1 cellular context compared by ENCODE assay signal in the genomic region with DNA sequence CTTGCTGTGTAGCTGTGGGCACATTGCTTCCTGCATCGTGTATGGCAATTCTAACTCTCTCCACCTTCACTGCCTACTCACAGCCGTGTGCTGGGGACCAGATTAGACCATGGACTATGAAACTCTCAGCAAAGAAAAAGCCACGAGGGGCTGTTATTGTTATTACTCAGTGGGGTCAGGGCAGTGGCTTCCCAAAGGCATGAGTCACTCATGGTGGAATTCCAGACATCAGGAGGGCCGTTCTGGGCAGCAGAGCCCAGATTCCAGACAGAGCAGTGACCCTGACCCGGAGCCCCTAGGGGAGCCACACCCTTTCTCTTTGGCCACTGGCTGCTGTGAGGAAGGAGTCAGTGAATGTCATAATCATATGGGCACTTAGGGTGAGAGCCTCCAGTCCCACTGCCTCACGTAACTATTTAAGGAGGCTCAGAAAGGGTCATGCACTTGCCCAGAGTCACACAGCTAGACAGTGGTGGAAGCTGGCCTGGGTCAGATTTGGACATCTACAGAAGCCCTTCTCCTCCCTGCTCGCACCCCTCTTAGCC.
TF ChIP-seq lines count a peak whose summit lies in the region.

No MANE protein-coding gene starts in this region.

TF ChIP-seq in SK-N-SH, 30 proteins besides CTCF, POLR2A, EP300 and RAD21 (continued from another document):
- TF ChIP-seq, protein P1, sequence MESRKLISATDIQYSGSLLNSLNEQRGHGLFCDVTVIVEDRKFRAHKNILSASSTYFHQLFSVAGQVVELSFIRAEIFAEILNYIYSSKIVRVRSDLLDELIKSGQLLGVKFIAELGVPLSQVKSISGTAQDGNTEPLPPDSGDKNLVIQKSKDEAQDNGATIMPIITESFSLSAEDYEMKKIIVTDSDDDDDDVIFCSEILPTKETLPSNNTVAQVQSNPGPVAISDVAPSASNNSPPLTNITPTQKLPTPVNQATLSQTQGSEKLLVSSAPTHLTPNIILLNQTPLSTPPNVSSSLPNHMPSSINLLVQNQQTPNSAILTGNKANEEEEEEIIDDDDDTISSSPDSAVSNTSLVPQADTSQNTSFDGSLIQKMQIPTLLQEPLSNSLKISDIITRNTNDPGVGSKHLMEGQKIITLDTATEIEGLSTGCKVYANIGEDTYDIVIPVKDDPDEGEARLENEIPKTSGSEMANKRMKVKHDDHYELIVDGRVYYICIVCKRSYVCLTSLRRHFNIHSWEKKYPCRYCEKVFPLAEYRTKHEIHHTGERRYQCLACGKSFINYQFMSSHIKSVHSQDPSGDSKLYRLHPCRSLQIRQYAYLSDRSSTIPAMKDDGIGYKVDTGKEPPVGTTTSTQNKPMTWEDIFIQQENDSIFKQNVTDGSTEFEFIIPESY (IDR thresholded peaks at IDR 0.05; ENCODE audit: borderline replicate concordance, low read depth): peak; percentile 71; the same call in 1 of the 2 replicates
- TF ChIP-seq GATA2 (CRISPR knock-in tag; IDR thresholded peaks at IDR 0.05): no peak
- 0 out of 2 replicates have a peak, but pooled peaks have one; percentile 20 for TF ChIP-seq FOXM1 (IDR thresholded peaks at IDR 0.05; ENCODE audit: low read depth)
- peak; percentile 89 for TF ChIP-seq NFIC (IDR thresholded peaks at IDR 0.05; ENCODE audit: borderline replicate concordance)
- no peak for TF ChIP-seq RCOR1 (IDR thresholded peaks at IDR 0.05; ENCODE audit: low read length)
- TF ChIP-seq SIN3A (IDR thresholded peaks at IDR 0.05; ENCODE audit: borderline replicate concordance, low read depth, low read length): no peak
- TF ChIP-seq ELF1 (IDR thresholded peaks at IDR 0.05): 0 out of 2 replicates have a peak, but pooled peaks have one; percentile 25
- peak; percentile 96 for TF ChIP-seq FOSL2 (IDR thresholded peaks at IDR 0.05; ENCODE audit: borderline replicate concordance, low read depth)
- TF ChIP-seq NRF1 (IDR thresholded peaks at IDR 0.05; ENCODE audit: low read depth, low read length): no peak
- TF ChIP-seq EZH2phosphoT487 (IDR thresholded peaks at IDR 0.05; ENCODE audit: borderline replicate concordance, low read depth): no peak
- TF ChIP-seq TAF1 (IDR thresholded peaks at IDR 0.05; ENCODE audit: borderline replicate concordance, low read depth, low read length): no peak
- TF ChIP-seq TEAD4 (IDR thresholded peaks at IDR 0.05; ENCODE audit: borderline replicate concordance, insufficient read depth): peak; percentile 97
- peak; percentile 93 for TF ChIP-seq TCF12 (IDR thresholded peaks at IDR 0.05)
- TF ChIP-seq, protein P2, sequence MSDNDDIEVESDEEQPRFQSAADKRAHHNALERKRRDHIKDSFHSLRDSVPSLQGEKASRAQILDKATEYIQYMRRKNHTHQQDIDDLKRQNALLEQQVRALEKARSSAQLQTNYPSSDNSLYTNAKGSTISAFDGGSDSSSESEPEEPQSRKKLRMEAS (IDR thresholded peaks at IDR 0.05; ENCODE audit: low read depth): peak; percentile 93
- peak; percentile 63; the same call in 1 of the 2 replicates for TF ChIP-seq POLR2AphosphoS5 (IDR thresholded peaks at IDR 0.05; ENCODE audit: low read depth, low read length)
- TF ChIP-seq, protein P3, sequence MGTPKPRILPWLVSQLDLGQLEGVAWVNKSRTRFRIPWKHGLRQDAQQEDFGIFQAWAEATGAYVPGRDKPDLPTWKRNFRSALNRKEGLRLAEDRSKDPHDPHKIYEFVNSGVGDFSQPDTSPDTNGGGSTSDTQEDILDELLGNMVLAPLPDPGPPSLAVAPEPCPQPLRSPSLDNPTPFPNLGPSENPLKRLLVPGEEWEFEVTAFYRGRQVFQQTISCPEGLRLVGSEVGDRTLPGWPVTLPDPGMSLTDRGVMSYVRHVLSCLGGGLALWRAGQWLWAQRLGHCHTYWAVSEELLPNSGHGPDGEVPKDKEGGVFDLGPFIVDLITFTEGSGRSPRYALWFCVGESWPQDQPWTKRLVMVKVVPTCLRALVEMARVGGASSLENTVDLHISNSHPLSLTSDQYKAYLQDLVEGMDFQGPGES (IDR thresholded peaks at IDR 0.05; ENCODE audit: low read depth, low read length): no peak
- no peak for TF ChIP-seq MXI1 (IDR thresholded peaks at IDR 0.05; ENCODE audit: low read depth, low read length)
- no peak for TF ChIP-seq FOXJ3 (CRISPR knock-in tag; IDR thresholded peaks at IDR 0.05)
- peak; percentile 99 for TF ChIP-seq RXRA (IDR thresholded peaks at IDR 0.05; ENCODE audit: borderline replicate concordance, low read depth)
- TF ChIP-seq, protein P4, sequence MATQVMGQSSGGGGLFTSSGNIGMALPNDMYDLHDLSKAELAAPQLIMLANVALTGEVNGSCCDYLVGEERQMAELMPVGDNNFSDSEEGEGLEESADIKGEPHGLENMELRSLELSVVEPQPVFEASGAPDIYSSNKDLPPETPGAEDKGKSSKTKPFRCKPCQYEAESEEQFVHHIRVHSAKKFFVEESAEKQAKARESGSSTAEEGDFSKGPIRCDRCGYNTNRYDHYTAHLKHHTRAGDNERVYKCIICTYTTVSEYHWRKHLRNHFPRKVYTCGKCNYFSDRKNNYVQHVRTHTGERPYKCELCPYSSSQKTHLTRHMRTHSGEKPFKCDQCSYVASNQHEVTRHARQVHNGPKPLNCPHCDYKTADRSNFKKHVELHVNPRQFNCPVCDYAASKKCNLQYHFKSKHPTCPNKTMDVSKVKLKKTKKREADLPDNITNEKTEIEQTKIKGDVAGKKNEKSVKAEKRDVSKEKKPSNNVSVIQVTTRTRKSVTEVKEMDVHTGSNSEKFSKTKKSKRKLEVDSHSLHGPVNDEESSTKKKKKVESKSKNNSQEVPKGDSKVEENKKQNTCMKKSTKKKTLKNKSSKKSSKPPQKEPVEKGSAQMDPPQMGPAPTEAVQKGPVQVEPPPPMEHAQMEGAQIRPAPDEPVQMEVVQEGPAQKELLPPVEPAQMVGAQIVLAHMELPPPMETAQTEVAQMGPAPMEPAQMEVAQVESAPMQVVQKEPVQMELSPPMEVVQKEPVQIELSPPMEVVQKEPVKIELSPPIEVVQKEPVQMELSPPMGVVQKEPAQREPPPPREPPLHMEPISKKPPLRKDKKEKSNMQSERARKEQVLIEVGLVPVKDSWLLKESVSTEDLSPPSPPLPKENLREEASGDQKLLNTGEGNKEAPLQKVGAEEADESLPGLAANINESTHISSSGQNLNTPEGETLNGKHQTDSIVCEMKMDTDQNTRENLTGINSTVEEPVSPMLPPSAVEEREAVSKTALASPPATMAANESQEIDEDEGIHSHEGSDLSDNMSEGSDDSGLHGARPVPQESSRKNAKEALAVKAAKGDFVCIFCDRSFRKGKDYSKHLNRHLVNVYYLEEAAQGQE (IDR thresholded peaks at IDR 0.05; ENCODE audit: low read depth, low read length): peak; percentile 50
- TF ChIP-seq YY1 (IDR thresholded peaks at IDR 0.05; ENCODE audit: low read depth): no peak
- TF ChIP-seq, protein P5, sequence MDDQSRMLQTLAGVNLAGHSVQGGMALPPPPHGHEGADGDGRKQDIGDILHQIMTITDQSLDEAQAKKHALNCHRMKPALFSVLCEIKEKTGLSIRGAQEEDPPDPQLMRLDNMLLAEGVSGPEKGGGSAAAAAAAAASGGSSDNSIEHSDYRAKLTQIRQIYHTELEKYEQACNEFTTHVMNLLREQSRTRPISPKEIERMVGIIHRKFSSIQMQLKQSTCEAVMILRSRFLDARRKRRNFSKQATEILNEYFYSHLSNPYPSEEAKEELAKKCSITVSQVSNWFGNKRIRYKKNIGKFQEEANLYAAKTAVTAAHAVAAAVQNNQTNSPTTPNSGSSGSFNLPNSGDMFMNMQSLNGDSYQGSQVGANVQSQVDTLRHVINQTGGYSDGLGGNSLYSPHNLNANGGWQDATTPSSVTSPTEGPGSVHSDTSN (IDR thresholded peaks at IDR 0.05): peak; percentile 69
- 0 out of 2 replicates have a peak, but pooled peaks have one; percentile 53 for TF ChIP-seq MEF2A (IDR thresholded peaks at IDR 0.05; ENCODE audit: borderline replicate concordance, low read depth)
- no peak for TF ChIP-seq CHD2 (IDR thresholded peaks at IDR 0.05; ENCODE audit: low read length, partially characterized antibody)
- no peak for TF ChIP-seq RFX5 (IDR thresholded peaks at IDR 0.05; ENCODE audit: low read length)
- no peak for TF ChIP-seq GABPA (IDR thresholded peaks at IDR 0.05; ENCODE audit: low read depth)
- TF ChIP-seq, protein P6, sequence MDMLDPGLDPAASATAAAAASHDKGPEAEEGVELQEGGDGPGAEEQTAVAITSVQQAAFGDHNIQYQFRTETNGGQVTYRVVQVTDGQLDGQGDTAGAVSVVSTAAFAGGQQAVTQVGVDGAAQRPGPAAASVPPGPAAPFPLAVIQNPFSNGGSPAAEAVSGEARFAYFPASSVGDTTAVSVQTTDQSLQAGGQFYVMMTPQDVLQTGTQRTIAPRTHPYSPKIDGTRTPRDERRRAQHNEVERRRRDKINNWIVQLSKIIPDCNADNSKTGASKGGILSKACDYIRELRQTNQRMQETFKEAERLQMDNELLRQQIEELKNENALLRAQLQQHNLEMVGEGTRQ (IDR thresholded peaks at IDR 0.05; ENCODE audit: borderline replicate concordance, low read depth, low read length): no peak
